In genomic region chr12:8829621-8830020, GRCh38 we compare ENCODE assay signal across 21 cellular contexts. TPM values are rescaled to one million over a fixed set of nuclear protein-coding genes. Genes with fewer than 3 reads are reported as not detected.
DNase-seq lines count a peak whose midpoint lies in the region; ATAC-seq, FAIRE-seq and TF ChIP-seq lines count a peak whose summit lies in the region.
"Had no signal": no experiment of that assay in that cellular context is flagged by ENCODE, and none has a peak within 500 bp of the region (broad histone marks: within the 10 kb centered on the region; RNA-seq: fewer than 3 reads in every experiment).

No MANE protein-coding gene starts in this region.

- no peak for TF ChIP-seq RAD21 in SK-N-SH (IDR thresholded peaks at IDR 0.05; ENCODE audit: low read length)

- H3K9ac ChIP-seq in SK-N-SH (no peak overlapping the region), endodermal cell (ENCODE audit: extremely low read depth, low read length, poor library complexity, severe bottlenecking) (no peak overlapping the region), parathyroid adenoma (no peak overlapping the region)

- H3K27me3 ChIP-seq in SK-N-SH (ENCODE audit: insufficient read depth) (no peaks in the 10 kb centered on the region; the same call in 1 of the 2 replicates), endodermal cell (ENCODE audit: control insufficient read depth, insufficient read depth, low read length, poor library complexity, severe bottlenecking) (no peaks in the 10 kb centered on the region), parathyroid adenoma (ENCODE audit: control insufficient read depth, insufficient read depth, low read length) (no peaks in the 10 kb centered on the region)

- H3K79me2 ChIP-seq in SK-N-SH (ENCODE audit: insufficient read depth) (no peaks in the 10 kb centered on the region), parathyroid adenoma (no peaks in the 10 kb centered on the region)

- H3K4me3 Mint-ChIP-seq in endodermal cell, result no peak overlapping the region

- DNase-seq in SK-N-SH (no peak), endodermal cell (no peak), NCI-H2107 treated with DMSO at 0.1 percent for 48 hours (lab: John Stamatoyannopoulos, UW; ENCODE audit: unreplicated experiment) (no peak), frontal cortex (ENCODE audit: low spot score in 2 of 2) (no peak), NCI-H82 (lab: John Stamatoyannopoulos, UW) (no peak)
- DNase-seq in stimulated activated CD4-positive, alpha-beta T cell treated with anti-CD3 and anti-CD28 coated beads, Interleukin-4, amount 100 ng/mL, for 4 hours, result no peak
- DNase-seq: AML-193, Caco-2, DMS153, GF-D8, KBM-7, MV-4-11, NCI-H1694 treated with DMSO at 0.1 percent for 48 hours, NCI-H2107, NCI-H226, NCI-H524 had no signal

- H3K4me3 ChIP-seq in SK-N-SH (ENCODE audit: low read depth in 2 of 2, low read length in 1 of 2) (no peak overlapping the region), endodermal cell (ENCODE audit: low read length) (no peak overlapping the region), parathyroid adenoma (ENCODE audit: low read depth, low read length) (peak overlapping the region; percentile 17)

- no peaks in the 10 kb centered on the region for H4K20me1 ChIP-seq in SK-N-SH (ENCODE audit: insufficient read depth)

- H3K4me1 Mint-ChIP-seq in endodermal cell, result peaks cover 47% of the 10 kb centered on the region

- H3K4me2 ChIP-seq in SK-N-SH (no peak overlapping the region), parathyroid adenoma (ENCODE audit: low read length) (peak overlapping the region; percentile 34)

- peaks cover 18% of the 10 kb centered on the region for H3K9me3 Mint-ChIP-seq in endodermal cell

- POLR2A ChIA-PET in SK-N-SH (lab: Yijun Ruan, JAX), result no interaction called here

- CTCF ChIA-PET in SK-N-SH (lab: Yijun Ruan, JAX), result interaction anchor here (3.0 to 13.2 kb wide), 2 partner anchors 61 to 150 kb away, joined by 13 to 161 read pairs; no protein-coding TSS in a partner anchor

- peak overlapping the region; percentile 16 for H3K27ac Mint-ChIP-seq in endodermal cell

- 65% methylated on average over 7 of the region's 7 CpGs for WGBS in SK-N-SH (ENCODE audit: low lambda C conversion rate)
- WGBS in endodermal cell (ENCODE audit: insufficient coverage in 1 of 2, insufficient read length in 1 of 2), 2 experiments, result 92 to 95% methylated on average over 7 of the region's 7 CpGs

- H3K9me3 ChIP-seq in SK-N-SH (no peaks in the 10 kb centered on the region), endodermal cell (ENCODE audit: control insufficient read depth, low read length) (peaks cover 15% of the 10 kb centered on the region), parathyroid adenoma (ENCODE audit: control insufficient read depth, low read length) (no peaks in the 10 kb centered on the region)

- TF ChIP-seq CTCF in SK-N-SH (IDR thresholded peaks at IDR 0.05) (no peak), endodermal cell (conservative IDR thresholded peaks at IDR 0.05) (no peak), parathyroid adenoma (IDR thresholded peaks at IDR 0.05) (no peak)

- ATAC-seq in SK-N-SH treated with all-trans-retinoic acid at 6 μM for 48 hours, result no peak
- ATAC-seq: HCT116 had no signal

- no peaks in the 10 kb centered on the region for H3K9me2 ChIP-seq in SK-N-SH

- H3K4me1 ChIP-seq in SK-N-SH (ENCODE audit: control insufficient read depth in 1 of 2, insufficient read depth in 2 of 2, low read depth in 1 of 2, low read length in 1 of 2), result no peaks in the 10 kb centered on the region
- no peaks in the 10 kb centered on the region for H3K4me1 ChIP-seq in endodermal cell (ENCODE audit: control insufficient read depth, insufficient read depth, low read length)
- peaks cover 31% of the 10 kb centered on the region for H3K4me1 ChIP-seq in parathyroid adenoma
- H3K4me1 ChIP-seq: Caco-2 had no signal

- TF ChIP-seq EP300 in SK-N-SH (IDR thresholded peaks at IDR 0.05; ENCODE audit: borderline replicate concordance in 1 of 2, low read depth in 1 of 2, low read length in 1 of 2), result no peak

- H3K27ac ChIP-seq in SK-N-SH (ENCODE audit: low read depth in 2 of 2, low read length in 1 of 2) (no peak overlapping the region), endodermal cell (ENCODE audit: low read depth, low read length) (no peak overlapping the region), parathyroid adenoma (peak overlapping the region; percentile 94)
- H3K27ac ChIP-seq: 22Rv1 had no signal

- FAIRE-seq in frontal cortex (lab: Jason Lieb, UNC), result no peak

- peaks cover 10% of the 10 kb centered on the region for H3K36me3 Mint-ChIP-seq in endodermal cell (ENCODE audit: low read depth)

- H2AFZ ChIP-seq in SK-N-SH (ENCODE audit: low read depth) (no peak overlapping the region), parathyroid adenoma (peak overlapping the region; percentile 86)

- H3K27me3 Mint-ChIP-seq in endodermal cell (ENCODE audit: insufficient read depth), result no peaks in the 10 kb centered on the region

- no peaks in the 10 kb centered on the region for H3F3A ChIP-seq in SK-N-SH (replicated peaks; ENCODE audit: insufficient read depth)

- H3K36me3 ChIP-seq in SK-N-SH (replicated peaks in 1 of 2; ENCODE audit: control insufficient read depth in 1 of 2, insufficient read depth in 2 of 2, low read length in 1 of 2), result no peaks in the 10 kb centered on the region
- no peaks in the 10 kb centered on the region for H3K36me3 ChIP-seq in endodermal cell (ENCODE audit: control insufficient read depth, insufficient read depth, low read length)
- H3K36me3 ChIP-seq in parathyroid adenoma (ENCODE audit: control insufficient read depth, insufficient read depth, low read length), result no peaks in the 10 kb centered on the region

TF ChIP-seq in SK-N-SH, 30 proteins besides CTCF, POLR2A, EP300 and RAD21 (continues in another document):
- TF ChIP-seq FOSL2 (IDR thresholded peaks at IDR 0.05; ENCODE audit: borderline replicate concordance, low read depth) (no peak), SIN3A (IDR thresholded peaks at IDR 0.05; ENCODE audit: borderline replicate concordance, low read depth, low read length) (no peak), JUND (IDR thresholded peaks at IDR 0.05) (no peak), TEAD4 (IDR thresholded peaks at IDR 0.05; ENCODE audit: borderline replicate concordance, insufficient read depth) (no peak)

TF ChIP-seq in SK-N-SH treated with all-trans-retinoic acid at 6 μM for 48 hours, 23 proteins besides CTCF, POLR2A, EP300 and RAD21 (continues in another document):
- no peak for TF ChIP-seq PATZ1 (CRISPR knock-in tag; IDR thresholded peaks at IDR 0.05; ENCODE audit: borderline replicate concordance)
- TF ChIP-seq RARB (CRISPR knock-in tag; IDR thresholded peaks at IDR 0.05), result no peak
- TF ChIP-seq ISL1 (CRISPR knock-in tag; IDR thresholded peaks at IDR 0.05), result no peak
- no peak for TF ChIP-seq CSDC2 (CRISPR knock-in tag; IDR thresholded peaks at IDR 0.05)
- no peak for TF ChIP-seq CSRNP3 (CRISPR knock-in tag; IDR thresholded peaks at IDR 0.05)
- no peak for TF ChIP-seq ZNF70 (CRISPR knock-in tag; IDR thresholded peaks at IDR 0.05)
- no peak for TF ChIP-seq ZNF565 (CRISPR knock-in tag; conservative IDR thresholded peaks at IDR 0.05; ENCODE audit: low read depth)
- no peak for TF ChIP-seq CREB5 (CRISPR knock-in tag; IDR thresholded peaks at IDR 0.05; ENCODE audit: low read depth)
- no peak for TF ChIP-seq ZNF8 (CRISPR knock-in tag; IDR thresholded peaks at IDR 0.05)
- TF ChIP-seq TCF4 (CRISPR knock-in tag; IDR thresholded peaks at IDR 0.05; ENCODE audit: borderline replicate concordance), result no peak
- no peak for TF ChIP-seq ESRRG (CRISPR knock-in tag; IDR thresholded peaks at IDR 0.05)
- TF ChIP-seq GLIS3 (CRISPR knock-in tag; IDR thresholded peaks at IDR 0.05), result no peak
- TF ChIP-seq ZC3H10 (CRISPR knock-in tag; IDR thresholded peaks at IDR 0.05), result no peak

RNA-seq across cellular contexts. Expression of gene A2ML1, which starts 7.2 kb away (rescaled TPM):
- polyA plus RNA-seq in SK-N-SH (2012; rRNA removed), result not detected in 2 replicates
- polyA plus RNA-seq in SK-N-SH (2012; cell fraction: cytosol; rRNA removed), result not detected in 2 replicates
- not detected in 2 replicates for polyA plus RNA-seq in SK-N-SH (2012; cell fraction: nucleus; rRNA removed)
- total RNA-seq in endodermal cell, result 10 to 100 TPM in 1 of 2 donors, 1 to 10 TPM in 1; 7.1 to 11.6 TPM
- 1.2 TPM for polyA plus RNA-seq in endodermal cell (2013, experiment 1 of 2)
- 1.1 TPM for polyA plus RNA-seq in endodermal cell (2013, experiment 2 of 2)
- 0.41 TPM for total RNA-seq in frontal cortex
- total RNA-seq: Caco-2, Daoy had no signal
